1 cellular context compared by ENCODE assay signal in the genomic region with DNA sequence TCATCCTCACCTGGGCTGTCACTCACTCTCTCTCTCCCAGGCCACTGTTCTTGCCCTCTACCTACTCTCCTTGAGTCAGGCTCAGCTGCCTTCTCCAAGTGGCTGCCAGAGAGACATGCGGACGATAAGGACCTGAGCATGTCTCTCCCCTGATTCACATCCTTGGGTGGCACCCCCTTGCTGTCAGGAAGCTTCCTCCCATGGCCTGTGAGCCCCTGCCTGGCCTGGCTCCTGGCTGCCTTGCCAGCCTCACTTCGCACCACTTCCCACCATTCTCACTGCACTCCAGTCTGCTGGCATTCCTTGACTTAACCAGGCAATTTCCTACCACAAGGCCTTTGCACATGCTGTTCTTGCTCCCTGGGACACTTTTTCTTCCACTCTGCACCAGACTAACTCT.
TF ChIP-seq lines count a peak whose summit lies in the region.

No MANE protein-coding gene starts in this region.

TF ChIP-seq in endothelial cell of umbilical vein, 7 proteins besides CTCF, POLR2A, EP300 and RAD21:
- no peak for TF ChIP-seq MYC (IDR thresholded peaks at IDR 0.05; ENCODE audit: low read depth, low read length)
